Comparison of ENCODE assay signal across 8 cellular contexts in the genomic region with DNA sequence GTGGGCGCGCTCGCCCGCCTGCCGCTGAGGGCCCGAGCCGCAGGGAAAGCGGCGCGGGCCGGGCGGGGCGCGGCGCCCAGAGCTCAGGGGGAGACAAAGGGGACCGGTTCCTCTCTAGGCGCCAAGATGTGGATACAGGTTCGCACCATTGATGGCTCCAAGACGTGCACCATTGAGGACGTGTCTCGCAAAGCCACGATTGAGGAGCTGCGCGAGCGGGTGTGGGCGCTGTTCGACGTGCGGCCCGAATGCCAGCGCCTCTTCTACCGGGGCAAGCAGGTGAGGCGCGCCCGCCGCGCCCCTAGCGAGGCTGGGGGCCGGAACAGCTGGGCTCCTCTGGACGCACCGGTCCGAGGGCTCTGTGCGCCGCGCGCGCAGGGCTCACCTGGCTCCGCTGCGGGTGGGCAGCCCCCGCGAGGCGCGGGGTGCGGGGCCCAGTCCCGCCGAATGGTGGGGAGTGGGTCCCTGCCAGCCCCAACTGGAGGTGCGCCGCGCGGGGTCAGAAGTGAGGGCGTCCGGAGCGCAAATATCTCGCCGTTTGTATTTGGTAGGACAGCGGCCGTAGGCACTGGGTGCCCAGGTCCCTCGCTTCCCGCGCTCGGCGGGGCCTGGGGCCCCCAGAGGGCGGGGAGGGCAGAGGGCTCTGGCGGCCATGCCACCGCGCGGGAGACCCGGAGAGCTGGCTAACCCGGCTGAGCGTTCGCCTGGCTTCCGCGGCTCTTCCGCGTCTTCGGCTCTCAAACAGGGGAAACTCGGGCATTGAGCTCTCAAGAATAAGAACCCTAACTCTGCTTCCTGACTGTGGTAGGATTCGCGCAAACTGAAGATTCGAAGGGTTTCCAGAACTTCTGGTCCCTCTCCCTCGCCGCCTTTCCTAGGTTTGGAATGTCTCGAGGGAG. TPM values are rescaled to one million over a fixed set of nuclear protein-coding genes. Genes with fewer than 3 reads are reported as not detected.
A peak's percentile ranks its signal among the peaks of the same experiment; 100 is the strongest.
DNase-seq lines count a peak whose midpoint lies in the region; ATAC-seq and TF ChIP-seq lines count a peak whose summit lies in the region.

No MANE protein-coding gene starts in this region.

- peak overlapping the region; percentile 93 to 95 (median 94) for H3K27ac Mint-ChIP-seq in IgD-negative memory B cell

- DNase-seq in DMS53 treated with DMSO at 0.1 percent for 48 hours (lab: John Stamatoyannopoulos, UW; ENCODE audit: unreplicated experiment): peak; percentile 18
- peak; percentile 65 for DNase-seq in activated CD4-positive, CD25-positive, alpha-beta regulatory T cell treated with anti-CD3 and anti-CD28 coated beads, Interleukin-2, amount 50 U/mL, for 72 hours
- DNase-seq in coronary artery (ENCODE audit: low spot score): peak; percentile 75
- DNase-seq in lower lobe of right lung: peak; percentile 63
- peak; percentile 4 to 9 for DNase-seq in stimulated activated CD8-positive, alpha-beta memory T cell treated with anti-CD3 and anti-CD28 coated beads, Interleukin-4, amount 100 ng/mL, for 1 hour (ENCODE audit: low read depth in 2 of 2, low spot score in 1 of 2)
- DNase-seq in NOMO-1 treated with dmso at 0.1 percent for 144 hours (lab: John Stamatoyannopoulos, UW; ENCODE audit: unreplicated experiment): no peak

- peak overlapping the region; percentile 82 to 93 (median 92) for H3K4me3 Mint-ChIP-seq in IgD-negative memory B cell

- H3K27ac ChIP-seq in coronary artery (peak overlapping the region; percentile 68 to 80), lower lobe of right lung (peak overlapping the region; percentile 90)

- H3K4me1 Mint-ChIP-seq in IgD-negative memory B cell: peaks cover 47 to 56% (median 48%) of the 10 kb centered on the region in 3 donors

- intact Hi-C loops in lower lobe of right lung (cut with DNase I): no loop called here

- no peaks in the 10 kb centered on the region for H3K27me3 ChIP-seq in lower lobe of right lung (ENCODE audit: low read depth)

- TF ChIP-seq CTCF in coronary artery (IDR thresholded peaks at IDR 0.05) (no peak), lower lobe of right lung (IDR thresholded peaks at IDR 0.05) (no peak)

- H3K27me3 Mint-ChIP-seq in IgD-negative memory B cell: no peaks in the 10 kb centered on the region

- H3K9me3 Mint-ChIP-seq in IgD-negative memory B cell: no peaks in the 10 kb centered on the region

- no peaks in the 10 kb centered on the region for H3K9me3 ChIP-seq in lower lobe of right lung

- ATAC-seq in GM21528 (IDR thresholded peaks at IDR 0.05; ENCODE audit: low FRiP score, unreplicated experiment) (peak; percentile 10), lower lobe of right lung (peak; percentile 57 to 64)

- no peaks in the 10 kb centered on the region for H3K36me3 ChIP-seq in lower lobe of right lung

- H3K4me3 ChIP-seq in coronary artery (peak overlapping the region; percentile 93), lower lobe of right lung (peak overlapping the region; percentile 97)

- H3K36me3 Mint-ChIP-seq in IgD-negative memory B cell: no peaks in the 10 kb centered on the region

- H3K4me1 ChIP-seq in lower lobe of right lung: peaks cover 34% of the 10 kb centered on the region

RNA-seq across cellular contexts. Expression of a gene that starts 0.6 kb away (rescaled TPM):
- polyA plus RNA-seq in IgD-negative memory B cell: 25.4 TPM
- total RNA-seq in lower lobe of right lung: 43.8 TPM
